Comparison of ENCODE assay signal across 26 cellular contexts in the genomic region with DNA sequence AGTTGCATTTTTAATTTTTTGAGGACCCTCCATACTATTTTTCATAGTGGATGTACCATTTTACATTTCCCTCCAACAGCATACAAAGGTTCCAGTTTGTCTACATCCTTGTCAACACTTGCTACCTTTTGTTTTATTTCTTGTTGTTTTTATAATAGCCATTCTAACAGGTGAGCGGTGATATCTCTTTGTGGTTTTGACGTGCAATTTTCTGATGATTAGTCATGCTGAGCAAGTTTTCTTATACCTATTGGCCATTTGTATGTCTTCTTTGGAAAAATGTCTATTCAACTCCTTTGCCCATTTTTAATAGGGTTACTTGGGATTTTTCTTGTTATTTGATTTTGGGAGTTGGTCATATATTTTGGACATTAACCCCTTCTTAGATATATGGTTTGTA.
DNase-seq lines count a peak whose midpoint lies in the region; ATAC-seq, FAIRE-seq and TF ChIP-seq lines count a peak whose summit lies in the region.
"Had no signal": no experiment of that assay in that cellular context is flagged by ENCODE, and none has a peak within 500 bp of the region (broad histone marks: within the 10 kb centered on the region; RNA-seq: fewer than 3 reads in every experiment).

No MANE protein-coding gene starts in this region.

- DNase-seq in NCI-H146 (lab: John Stamatoyannopoulos, UW) (peak; percentile 27), NCI-H146 treated with DMSO at 0.1 percent for 48 hours (lab: John Stamatoyannopoulos, UW; ENCODE audit: unreplicated experiment) (no peak), PC-3 (peak; percentile 72), bronchial epithelial cell (ENCODE audit: low read depth) (peak; percentile 72), keratinocyte (ENCODE audit: low read depth, low spot score) (no peak), erythroblast (lab: John Stamatoyannopoulos, UW) (no peak), AG08396 (ENCODE audit: low spot score) (no peak)
- DNase-seq: AML-193; BE2C; CD4-positive, alpha-beta T cell; CD8-positive, alpha-beta memory T cell; DMS 273 treated with DMSO at 0.1 percent for 48 hours; DMS79; EL; GDM1; H9; HFFc6 had no signal

- H2AFZ ChIP-seq in PC-3 (ENCODE audit: low read length) (no peak overlapping the region), keratinocyte (ENCODE audit: control insufficient read depth, low read length) (no peak overlapping the region)
- H2AFZ ChIP-seq: GM23338 had no signal

- no peak for TF ChIP-seq CTCF in PC-3 (conservative IDR thresholded peaks at IDR 0.05; ENCODE audit: low read depth, low read length)
- no peak for TF ChIP-seq CTCF in bronchial epithelial cell (IDR thresholded peaks at IDR 0.05; ENCODE audit: insufficient read depth, low read length, severe bottlenecking)
- TF ChIP-seq CTCF in keratinocyte (optimal IDR thresholded peaks at IDR 0.05 in 1 of 3, IDR thresholded peaks at IDR 0.05 in 1 of 3, conservative IDR thresholded peaks at IDR 0.05 in 1 of 3; ENCODE audit: extremely low read depth in 1 of 3, insufficient read depth in 2 of 3, low read length in 3 of 3), result no peak

- dilution Hi-C loops in keratinocyte (cut with MboI; ENCODE audit: extremely low pct_ligation_motif_present, low sequenced_read_pairs), result no loop called here

- H3K4me3 ChIP-seq in PC-3 (ENCODE audit: low read length) (no peak overlapping the region), bronchial epithelial cell (ENCODE audit: low read depth, low read length) (no peak overlapping the region), keratinocyte (ENCODE audit: control insufficient read depth in 2 of 3, extremely low read depth in 1 of 3, insufficient read depth in 2 of 3, low read depth in 1 of 3, low read length in 3 of 3) (no peak overlapping the region)
- H3K4me3 ChIP-seq: BLaER1 treated with 17β-estradiol and CSF1 and Interleukin-3, amounts not matched to agents 10 nM and 100 nM; GM12878; GM23338 had no signal

- BruUV-seq in PC-3 (replicated peaks; lab: Mats Ljungman, UMichigan), result no TSS peak

- H3K27ac ChIP-seq in PC-3 (ENCODE audit: low read length), result no peak overlapping the region
- no peak overlapping the region for H3K27ac ChIP-seq in keratinocyte (ENCODE audit: control insufficient read depth, insufficient read depth, low read length)
- H3K27ac ChIP-seq: 22Rv1; BLaER1 treated with 17β-estradiol and CSF1 and Interleukin-3, amounts not matched to agents 10 nM and 100 nM had no signal

- POLR2A ChIA-PET in PC-3 (lab: Charles Lee; ENCODE audit: unreplicated experiment), result no interaction called here

- intact Hi-C loops in PC-3 (cut with micrococcal nuclease), result no loop called here

- FAIRE-seq in bronchial epithelial cell (lab: Jason Lieb, UNC), result no peak
- FAIRE-seq in keratinocyte (lab: Jason Lieb, UNC), result peak; percentile 13
- FAIRE-seq: A204.1, D721Med, GM12878, GM19239 had no signal

- peaks cover 26% of the 10 kb centered on the region for H3K4me1 ChIP-seq in PC-3 (ENCODE audit: insufficient read depth, low read length)
- peaks cover 11% of the 10 kb centered on the region for H3K4me1 ChIP-seq in keratinocyte (ENCODE audit: control insufficient read depth, extremely low read depth, insufficient read depth, low read length)
- H3K4me1 ChIP-seq: BE2C; BLaER1 treated with 17β-estradiol and CSF1 and Interleukin-3, amounts not matched to agents 10 nM and 100 nM had no signal

- H3K9me3 ChIP-seq in PC-3 (ENCODE audit: low read length), result no peaks in the 10 kb centered on the region
- H3K9me3 ChIP-seq in keratinocyte (ENCODE audit: control insufficient read depth, low read depth, low read length), result no peaks in the 10 kb centered on the region
- H3K9me3 ChIP-seq: BE2C; BLaER1 treated with 17β-estradiol and CSF1 and Interleukin-3, amounts not matched to agents 10 nM and 100 nM had no signal

- H3K9ac ChIP-seq in PC-3 (ENCODE audit: low read length) (no peak overlapping the region), keratinocyte (ENCODE audit: control insufficient read depth, extremely low read depth, insufficient read depth, low read length) (no peak overlapping the region)
- H3K9ac ChIP-seq: BLaER1 treated with 17β-estradiol and CSF1 and Interleukin-3, amounts not matched to agents 10 nM and 100 nM had no signal

- H4K20me1 ChIP-seq in PC-3 (ENCODE audit: low read length), result no peaks in the 10 kb centered on the region
- no peaks in the 10 kb centered on the region for H4K20me1 ChIP-seq in keratinocyte (ENCODE audit: control insufficient read depth, extremely low read depth, insufficient read depth, low read length)
- H4K20me1 ChIP-seq: BLaER1 treated with 17β-estradiol and CSF1 and Interleukin-3, amounts not matched to agents 10 nM and 100 nM had no signal

- H3K27me3 ChIP-seq in PC-3 (ENCODE audit: low read length), result no peaks in the 10 kb centered on the region
- H3K27me3 ChIP-seq in bronchial epithelial cell (ENCODE audit: control insufficient read depth, insufficient read depth, low read length), result no peaks in the 10 kb centered on the region
- no peaks in the 10 kb centered on the region for H3K27me3 ChIP-seq in keratinocyte (ENCODE audit: control insufficient read depth, extremely low read depth, insufficient read depth, low read length)
- H3K27me3 ChIP-seq: BE2C; BLaER1 treated with 17β-estradiol and CSF1 and Interleukin-3, amounts not matched to agents 10 nM and 100 nM had no signal

- TF ChIP-seq POLR2A in erythroblast (IDR thresholded peaks at IDR 0.05; ENCODE audit: low read length), result no peak

- ATAC-seq in PC-3 (peak; percentile 51; the same call in 1 of the 2 replicates), HG02884 (IDR thresholded peaks at IDR 0.05; ENCODE audit: unreplicated experiment) (no peak)
- ATAC-seq: GM12878, GM23338, HCT116 had no signal

- no peaks in the 10 kb centered on the region for H3F3A ChIP-seq in PC-3 (ENCODE audit: low read length, unreplicated experiment)

- CTCF ChIA-PET in PC-3 (lab: Charles Lee), result no interaction called here

- H3K9me2 ChIP-seq in PC-3 (replicated peaks; ENCODE audit: low read length), result no peaks in the 10 kb centered on the region

- no peaks in the 10 kb centered on the region for H3K9me1 ChIP-seq in keratinocyte (ENCODE audit: control insufficient read depth, extremely low read depth, insufficient read depth, low read length)

- H3K4me2 ChIP-seq in PC-3 (ENCODE audit: low read length), result no peak overlapping the region
- H3K4me2 ChIP-seq in keratinocyte (ENCODE audit: control insufficient read depth, extremely low read depth, insufficient read depth, low read depth, low read length), result no peak overlapping the region
- H3K4me2 ChIP-seq: BLaER1 treated with 17β-estradiol and CSF1 and Interleukin-3, amounts not matched to agents 10 nM and 100 nM; GM23338 had no signal

- H3K36me3 ChIP-seq in PC-3 (ENCODE audit: low read depth, low read length) (no peaks in the 10 kb centered on the region), bronchial epithelial cell (ENCODE audit: control insufficient read depth, insufficient read depth, low read length) (no peaks in the 10 kb centered on the region), keratinocyte (ENCODE audit: control insufficient read depth in 2 of 2, extremely low read depth in 1 of 2, insufficient read depth in 2 of 2, low read length in 2 of 2) (no peaks in the 10 kb centered on the region)
- H3K36me3 ChIP-seq: BE2C; BLaER1 treated with 17β-estradiol and CSF1 and Interleukin-3, amounts not matched to agents 10 nM and 100 nM had no signal

- H3K79me2 ChIP-seq in PC-3 (ENCODE audit: low read length) (no peaks in the 10 kb centered on the region), keratinocyte (ENCODE audit: control insufficient read depth, insufficient read depth, low read length) (no peaks in the 10 kb centered on the region)

Comparison
In these comparisons a context has a peak if more than half of its experiments do, and no peak if none do; other contexts are left out.
1. DNase-seq: peak in NCI-H146 (single experiment), PC-3 (single experiment) and bronchial epithelial cell (single experiment); none in NCI-H146 treated with DMSO at 0.1 percent for 48 hours (single experiment), keratinocyte (single experiment), erythroblast (0 of 2) and AG08396 (single experiment).